In genomic region chr5:132831095-132831860, GRCh38 we compare ENCODE assay signal across 9 cellular contexts. TPM values are rescaled to one million over a fixed set of nuclear protein-coding genes. Genes with fewer than 3 reads are reported as not detected.
A peak's percentile ranks its signal among the peaks of the same experiment; 100 is the strongest.
DNase-seq lines count a peak whose midpoint lies in the region; ATAC-seq and TF ChIP-seq lines count a peak whose summit lies in the region.
"Had no signal": no experiment of that assay in that cellular context is flagged by ENCODE, and none has a peak within 500 bp of the region (broad histone marks: within the 10 kb centered on the region; RNA-seq: fewer than 3 reads in every experiment).

No MANE protein-coding gene starts in this region.

- no peak for DNase-seq in left ventricle myocardium inferior
- no peak for DNase-seq in left ventricle myocardium superior
- no peak for DNase-seq in breast epithelium (ENCODE audit: low spot score in 2 of 2)
- no peak for DNase-seq in HUDEP-2 (lab: John Stamatoyannopoulos, UW; ENCODE audit: unreplicated experiment in 76 of 76)
- no peak for DNase-seq in HuH-7 (ENCODE audit: low spot score)
- DNase-seq in NCI-H510A (lab: John Stamatoyannopoulos, UW): no peak

- WGBS in mesodermal cell (ENCODE audit: insufficient coverage in 2 of 2), 2 experiments: 91 to 97% methylated on average over 10 to 11 of the region's 15 CpGs
- whole genome bisulfite sequencing in urinary bladder: 90% methylated on average over 15 of the region's 15 CpGs

- no peak for ATAC-seq in left ventricle myocardium superior

- H3K9me3 ChIP-seq in left ventricle myocardium inferior (replicated peaks) (no peaks in the 10 kb centered on the region), breast epithelium (no peaks in the 10 kb centered on the region), mesodermal cell (ENCODE audit: control insufficient read depth, low read length) (no peaks in the 10 kb centered on the region)

- H3K4me1 ChIP-seq in left ventricle myocardium inferior (peaks cover 30% of the 10 kb centered on the region), breast epithelium (no peaks in the 10 kb centered on the region), mesodermal cell (ENCODE audit: control insufficient read depth, insufficient read depth, low read length, poor library complexity, severe bottlenecking) (peaks cover 1% of the 10 kb centered on the region), urinary bladder (ENCODE audit: insufficient read depth) (no peaks in the 10 kb centered on the region)

- intact Hi-C loops in left ventricle myocardium inferior (cut with micrococcal nuclease) (no loop called here), left ventricle myocardium superior (cut with micrococcal nuclease) (no loop called here), breast epithelium (cut with DNase I; ENCODE audit: low total_unique reads) (no loop called here)

- peak overlapping the region; percentile 94 for H3K4me3 ChIP-seq in left ventricle myocardium inferior
- peak overlapping the region; percentile 59 to 84 (median 81) for H3K4me3 ChIP-seq in breast epithelium
- peak overlapping the region; percentile 53 for H3K4me3 ChIP-seq in mesodermal cell (ENCODE audit: extremely low read depth, insufficient read depth, low read length, poor library complexity, severe bottlenecking)
- peak overlapping the region; percentile 84 for H3K4me3 ChIP-seq in urinary bladder (ENCODE audit: low read depth, low read length)

- TF ChIP-seq POLR2A in breast epithelium (IDR thresholded peaks at IDR 0.05): no peak

- no peak for TF ChIP-seq CTCF in left ventricle myocardium inferior (IDR thresholded peaks at IDR 0.05; ENCODE audit: borderline replicate concordance)
- no peak for TF ChIP-seq CTCF in breast epithelium (IDR thresholded peaks at IDR 0.05)

- H3K27ac ChIP-seq in left ventricle myocardium inferior (replicated peaks): peak overlapping the region; percentile 91
- H3K27ac ChIP-seq in breast epithelium: peak overlapping the region; percentile 87 to 89
- no peak overlapping the region for H3K27ac ChIP-seq in mesodermal cell (ENCODE audit: low read depth, low read length, severe bottlenecking)
- H3K27ac ChIP-seq in urinary bladder (ENCODE audit: low read depth): peak overlapping the region; percentile 95

- H3K36me3 ChIP-seq in left ventricle myocardium inferior (no peaks in the 10 kb centered on the region), breast epithelium (no peaks in the 10 kb centered on the region), mesodermal cell (ENCODE audit: control insufficient read depth, insufficient read depth, low read length) (no peaks in the 10 kb centered on the region), urinary bladder (ENCODE audit: insufficient read depth) (no peaks in the 10 kb centered on the region)

- H3K27me3 ChIP-seq in left ventricle myocardium inferior (ENCODE audit: low read depth): no peaks in the 10 kb centered on the region
- no peaks in the 10 kb centered on the region for H3K27me3 ChIP-seq in breast epithelium

RNA-seq across cellular contexts. Expression of gene SHROOM1, which starts 0.8 kb away (rescaled TPM):
- total RNA-seq in left ventricle myocardium inferior: 4.9 TPM
- total RNA-seq in left ventricle myocardium superior: 5.7 TPM
- 10 to 100 TPM in 1 of 3 donors, 1 to 10 TPM in 2; 2.4 to 12.6 (median 9.5) TPM for total RNA-seq in breast epithelium
- 6.3 TPM for polyA plus RNA-seq in mesodermal cell (2013, experiment 1 of 2)
- polyA plus RNA-seq in mesodermal cell (2013, experiment 2 of 2): 4.4 TPM
- total RNA-seq in urinary bladder: 7.2 TPM
- polyA plus RNA-seq in urinary bladder: 48.3 TPM

RNA-seq across cellular contexts. Expression of gene SOWAHA, which starts 18.2 kb away (rescaled TPM):
- total RNA-seq in left ventricle myocardium inferior: not detected
- total RNA-seq in left ventricle myocardium superior: 0.17 TPM
- 1 to 10 TPM in 1 of 3 donors, under 1 TPM in 2; 0.66 to 3.2 (median 0.96) TPM for total RNA-seq in breast epithelium
- polyA plus RNA-seq in mesodermal cell (2013, experiment 1 of 2): 0.33 TPM
- polyA plus RNA-seq in mesodermal cell (2013, experiment 2 of 2): 0.25 TPM
- total RNA-seq in urinary bladder: 0.48 TPM
- polyA plus RNA-seq in urinary bladder: 0.65 TPM
- total RNA-seq: SK-MEL-5 had no signal

RNA-seq across cellular contexts. Expression of gene GDF9, which starts 35.0 kb away (rescaled TPM):
- total RNA-seq in left ventricle myocardium inferior: 0.52 TPM
- total RNA-seq in left ventricle myocardium superior: 0.30 TPM
- under 1 TPM; 0.33 to 0.64 (median 0.44) TPM for total RNA-seq in breast epithelium
- 0.48 TPM for polyA plus RNA-seq in mesodermal cell (2013, experiment 1 of 2)
- polyA plus RNA-seq in mesodermal cell (2013, experiment 2 of 2): 0.81 TPM
- total RNA-seq in urinary bladder: 0.26 TPM
- polyA plus RNA-seq in urinary bladder: 0.65 TPM

RNA-seq across cellular contexts. Expression of gene UQCRQ, which starts 35.2 kb away (rescaled TPM):
- total RNA-seq in left ventricle myocardium inferior (1,839 TPM), left ventricle myocardium superior (1,703 TPM), breast epithelium (100 to 1,000 TPM; 106 to 184 (median 150) TPM), urinary bladder (85.7 TPM)
- 246 TPM for polyA plus RNA-seq in mesodermal cell (2013, experiment 1 of 2)
- 281 TPM for polyA plus RNA-seq in mesodermal cell (2013, experiment 2 of 2)
- 257 TPM for polyA plus RNA-seq in urinary bladder

RNA-seq across cellular contexts. Expression of gene LEAP2, which starts 42.2 kb away (rescaled TPM):
- 1.9 TPM for total RNA-seq in left ventricle myocardium inferior
- 0.89 TPM for total RNA-seq in left ventricle myocardium superior
- 1 to 10 TPM in 2 of 3 donors, under 1 TPM in 1; 0.80 to 4.1 (median 2.9) TPM for total RNA-seq in breast epithelium
- polyA plus RNA-seq in mesodermal cell (2013, experiment 1 of 2): 0.88 TPM
- polyA plus RNA-seq in mesodermal cell (2013, experiment 2 of 2): 0.71 TPM
- 3.0 TPM for total RNA-seq in urinary bladder
- 5.6 TPM for polyA plus RNA-seq in urinary bladder
